ENCODE assay signal across 9 cellular contexts in genomic region chr9:127779136-127779981, GRCh38. TPM values are rescaled to one million over a fixed set of nuclear protein-coding genes. Genes with fewer than 3 reads are reported as not detected.
A peak's percentile ranks its signal among the peaks of the same experiment; 100 is the strongest.
DNase-seq lines count a peak whose midpoint lies in the region; ATAC-seq, FAIRE-seq and TF ChIP-seq lines count a peak whose summit lies in the region.
"Had no signal": no experiment of that assay in that cellular context is flagged by ENCODE, and none has a peak within 500 bp of the region (broad histone marks: within the 10 kb centered on the region; RNA-seq: fewer than 3 reads in every experiment).

No MANE protein-coding gene starts in this region.

- peaks cover 19 to 23% (median 23%) of the 10 kb centered on the region in 4 donors for H3K4me1 ChIP-seq in esophagus muscularis mucosa
- H3K4me1 ChIP-seq: parathyroid adenoma had no signal

- no peak for TF ChIP-seq POLR2A in esophagus muscularis mucosa (IDR thresholded peaks at IDR 0.05; ENCODE audit: low read depth)

- WGBS in esophagus muscularis mucosa = 79% methylated on average over 5 of the region's 17 CpGs

- no peaks in the 10 kb centered on the region for H3K9me3 ChIP-seq in esophagus muscularis mucosa

- H3K4me3 ChIP-seq in esophagus muscularis mucosa = no peak overlapping the region

- FAIRE-seq in urothelium cell line (lab: Jason Lieb, UNC) = no peak

- H3K36me3 ChIP-seq in esophagus muscularis mucosa = no peaks in the 10 kb centered on the region

- POLR2A ChIA-PET in WTC11 (lab: Charles Lee) = interaction anchor here (0.9 to 1.2 kb wide), 2 partner anchors 16 to 48 kb away, joined by 4 to 7 read pairs; no protein-coding TSS in a partner anchor

- ATAC-seq in GM18907 (IDR thresholded peaks at IDR 0.05; ENCODE audit: unreplicated experiment) (peak; percentile 43), HG02981 (IDR thresholded peaks at IDR 0.05; ENCODE audit: unreplicated experiment) (peak; percentile 37), WTC11 (peak; percentile 13; the same call in 1 of the 2 replicates)

- no peaks in the 10 kb centered on the region for H3K27me3 ChIP-seq in esophagus muscularis mucosa

- no peak overlapping the region for H3K4me3 Mint-ChIP-seq in WTC11

- CTCF ChIA-PET in WTC11 (lab: Charles Lee) = interaction anchor here (0.6 to 2.9 kb wide), 11 partner anchors 8 to 171 kb away, joined by 3 to 26 read pairs (median 4); partner anchors contain the start of genes ST6GALNAC4 and TOR2A

- H3K4me1 Mint-ChIP-seq in WTC11 = peaks cover 23% of the 10 kb centered on the region

- no peaks in the 10 kb centered on the region for H3K36me3 Mint-ChIP-seq in WTC11

- TF ChIP-seq EP300 in esophagus muscularis mucosa (IDR thresholded peaks at IDR 0.05) = no peak

- no peak overlapping the region for H3K27ac Mint-ChIP-seq in WTC11

- peak overlapping the region; percentile 2 to 66 (median 52) for H3K27ac ChIP-seq in esophagus muscularis mucosa (replicated peaks in 1 of 4)
- H3K27ac ChIP-seq: parathyroid adenoma had no signal

- no peaks in the 10 kb centered on the region for H3K27me3 Mint-ChIP-seq in WTC11 (ENCODE audit: low read depth)

- no peaks in the 10 kb centered on the region for H3K9me3 Mint-ChIP-seq in WTC11

- DNase-seq in WTC11 (ENCODE audit: low spot score) (no peak), esophagus muscularis mucosa (ENCODE audit: extremely low spot score) (no peak), KG1 (lab: John Stamatoyannopoulos, UW) (no peak), urothelium cell line (ENCODE audit: low spot score) (no peak), RKO (ENCODE audit: low spot score) (no peak)
- DNase-seq in stimulated activated CD4-positive, alpha-beta T cell treated with anti-CD3 and anti-CD28 coated beads, TNF-alpha, amount 100 ng/mL, for 48 hours (ENCODE audit: low read depth in 3 of 3) = peak; percentile 48 to 61 (median 57)

- intact Hi-C loops in esophagus muscularis mucosa (cut with DNase I) = no loop called here

- TF ChIP-seq CTCF in WTC11 (IDR thresholded peaks at IDR 0.05) = no peak
- no peak for TF ChIP-seq CTCF in esophagus muscularis mucosa (IDR thresholded peaks at IDR 0.05)

TF ChIP-seq in WTC11, 78 proteins besides CTCF, POLR2A, EP300 and RAD21:
- TF ChIP-seq JUN (CRISPR knock-in tag; IDR thresholded peaks at IDR 0.05) = no peak
- TF ChIP-seq, protein P1, sequence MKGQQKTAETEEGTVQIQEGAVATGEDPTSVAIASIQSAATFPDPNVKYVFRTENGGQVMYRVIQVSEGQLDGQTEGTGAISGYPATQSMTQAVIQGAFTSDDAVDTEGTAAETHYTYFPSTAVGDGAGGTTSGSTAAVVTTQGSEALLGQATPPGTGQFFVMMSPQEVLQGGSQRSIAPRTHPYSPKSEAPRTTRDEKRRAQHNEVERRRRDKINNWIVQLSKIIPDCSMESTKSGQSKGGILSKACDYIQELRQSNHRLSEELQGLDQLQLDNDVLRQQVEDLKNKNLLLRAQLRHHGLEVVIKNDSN (CRISPR knock-in tag; IDR thresholded peaks at IDR 0.05) = 0 out of 2 replicates have a peak, but pooled peaks have one; percentile 14

RNA-seq across cellular contexts. Expression of gene SH2D3C, which starts 0.9 kb away (rescaled TPM):
- total RNA-seq in WTC11 (2021) (3.3 to 5.4 TPM (median 3.4 TPM) in 3 replicates), esophagus muscularis mucosa (10 to 100 TPM in 3 of 4 donors, 1 to 10 TPM in 1; 5.0 to 18.1 (median 14.3) TPM)

RNA-seq across cellular contexts. Expression of gene CDK9, which starts 6.5 kb away (rescaled TPM):
- total RNA-seq in WTC11 (2021) (106 to 111 TPM (median 107 TPM) in 3 replicates), esophagus muscularis mucosa (10 to 100 TPM; 54.4 to 79.6 (median 71.7) TPM)

RNA-seq across cellular contexts. Expression of gene FPGS, which starts 23.3 kb away (rescaled TPM):
- 67.7 to 81.7 TPM (median 69.3 TPM) in 3 replicates for total RNA-seq in WTC11 (2021)
- total RNA-seq in esophagus muscularis mucosa = 10 to 100 TPM; 36.1 to 56.3 (median 50.1) TPM

RNA-seq across cellular contexts. Expression of gene TOR2A, which starts 44.3 kb away (rescaled TPM):
- 14.4 to 19.4 TPM (median 16.6 TPM) in 3 replicates for total RNA-seq in WTC11 (2021)
- 1 to 10 TPM; 5.4 to 9.2 (median 7.0) TPM for total RNA-seq in esophagus muscularis mucosa

Comparison
In these comparisons a context has a peak if more than half of its experiments do, and no peak if none do; other contexts are left out.
1. DNase-seq: peak in stimulated activated CD4-positive, alpha-beta T cell treated with anti-CD3 and anti-CD28 coated beads, TNF-alpha, amount 100 ng/mL, for 48 hours (3 of 3); none in WTC11 (single experiment), esophagus muscularis mucosa (single experiment), KG1 (single experiment), urothelium cell line (single experiment) and RKO (single experiment).
2. Peak in every context shown above with its lines, with median percentiles within 50 percentile points of each other: ATAC-seq.